24 cellular contexts compared by ENCODE assay signal in the genomic region with DNA sequence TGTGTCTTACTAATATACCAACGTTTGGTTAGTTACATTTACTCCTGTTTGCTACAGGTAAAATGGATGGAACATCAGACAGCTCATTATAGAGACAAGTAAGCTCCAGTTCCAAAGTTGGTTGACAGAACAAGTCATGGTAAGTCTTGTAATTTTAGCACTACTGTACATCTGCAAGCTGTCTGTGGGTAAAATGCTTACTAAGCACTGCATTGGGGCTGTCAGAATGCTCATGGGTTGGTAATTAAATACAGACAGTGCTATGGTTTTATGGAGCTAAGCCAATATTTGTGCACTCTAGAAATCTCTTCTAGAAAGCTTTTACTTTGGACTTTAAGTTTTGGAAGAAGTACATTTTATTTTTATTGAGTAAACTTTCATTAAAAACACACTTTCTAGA.
"Had no signal": no experiment of that assay in that cellular context is flagged by ENCODE, and none has a peak within 500 bp of the region (broad histone marks: within the 10 kb centered on the region; RNA-seq: fewer than 3 reads in every experiment).

No MANE protein-coding gene starts in this region.

- H3K4me1 Mint-ChIP-seq: memory B cell; natural killer cell; stimulated activated effector memory CD8-positive, alpha-beta T cell treated with anti-CD3 and anti-CD28 coated beads, Interleukin-12 subunit alpha, Interleukin-12 subunit beta, amount 100 ng/mL, for 72 hours had no signal

- H3K27me3 Mint-ChIP-seq: memory B cell had no signal

- H3K4me3 Mint-ChIP-seq: memory B cell; natural killer cell; stimulated activated effector memory CD8-positive, alpha-beta T cell treated with anti-CD3 and anti-CD28 coated beads, Interleukin-12 subunit alpha, Interleukin-12 subunit beta, amount 100 ng/mL, for 72 hours had no signal

- H3K4me1 ChIP-seq: esophagus squamous epithelium, gastrocnemius medialis, psoas muscle, sigmoid colon, stomach, thyroid gland, vagina had no signal

- H3K27ac Mint-ChIP-seq: memory B cell; natural killer cell; stimulated activated effector memory CD8-positive, alpha-beta T cell treated with anti-CD3 and anti-CD28 coated beads, Interleukin-12 subunit alpha, Interleukin-12 subunit beta, amount 100 ng/mL, for 72 hours had no signal

- DNase-seq: dermis blood vessel endothelial cell; effector memory CD4-positive, alpha-beta T cell; erythroblast; esophagus squamous epithelium; foreskin fibroblast; gastrocnemius medialis; head of caudate nucleus; kidney; natural killer cell; occipital lobe; ovary; psoas muscle; right cardiac atrium; sigmoid colon; stimulated activated CD4-positive, alpha-beta T cell treated with anti-CD3 and anti-CD28 coated beads, Interleukin-2, amount 100 ng/mL, for 24 hours; stimulated activated CD4-positive, alpha-beta T cell treated with anti-CD3 and anti-CD28 coated beads, Interleukin-4, amount 100 ng/mL, for 24 hours; stimulated activated naive CD4-positive, alpha-beta T cell treated with Interleukin-2 at 50 U/mL for 16 hours; stomach; thyroid gland; trophoblast cell had no signal

- H3K4me3 ChIP-seq: esophagus squamous epithelium, gastrocnemius medialis, lung, ovary, psoas muscle, sigmoid colon, stomach, thyroid gland, vagina had no signal

- H3K36me3 ChIP-seq: esophagus squamous epithelium, gastrocnemius medialis, ovary, sigmoid colon, stomach, thyroid gland, vagina had no signal

- H3K27ac ChIP-seq: esophagus squamous epithelium, gastrocnemius medialis, ovary, psoas muscle, sigmoid colon, stomach, thyroid gland, vagina had no signal

- H3K36me3 Mint-ChIP-seq: memory B cell; natural killer cell; stimulated activated effector memory CD8-positive, alpha-beta T cell treated with anti-CD3 and anti-CD28 coated beads, Interleukin-12 subunit alpha, Interleukin-12 subunit beta, amount 100 ng/mL, for 72 hours had no signal

- H3K9me3 Mint-ChIP-seq: memory B cell had no signal

- H3K27me3 ChIP-seq: esophagus squamous epithelium, gastrocnemius medialis, ovary, sigmoid colon, stomach, thyroid gland, vagina had no signal

- H3K9me3 ChIP-seq: esophagus squamous epithelium, gastrocnemius medialis, ovary, psoas muscle, sigmoid colon, stomach, thyroid gland, vagina had no signal
